In the genomic region with DNA sequence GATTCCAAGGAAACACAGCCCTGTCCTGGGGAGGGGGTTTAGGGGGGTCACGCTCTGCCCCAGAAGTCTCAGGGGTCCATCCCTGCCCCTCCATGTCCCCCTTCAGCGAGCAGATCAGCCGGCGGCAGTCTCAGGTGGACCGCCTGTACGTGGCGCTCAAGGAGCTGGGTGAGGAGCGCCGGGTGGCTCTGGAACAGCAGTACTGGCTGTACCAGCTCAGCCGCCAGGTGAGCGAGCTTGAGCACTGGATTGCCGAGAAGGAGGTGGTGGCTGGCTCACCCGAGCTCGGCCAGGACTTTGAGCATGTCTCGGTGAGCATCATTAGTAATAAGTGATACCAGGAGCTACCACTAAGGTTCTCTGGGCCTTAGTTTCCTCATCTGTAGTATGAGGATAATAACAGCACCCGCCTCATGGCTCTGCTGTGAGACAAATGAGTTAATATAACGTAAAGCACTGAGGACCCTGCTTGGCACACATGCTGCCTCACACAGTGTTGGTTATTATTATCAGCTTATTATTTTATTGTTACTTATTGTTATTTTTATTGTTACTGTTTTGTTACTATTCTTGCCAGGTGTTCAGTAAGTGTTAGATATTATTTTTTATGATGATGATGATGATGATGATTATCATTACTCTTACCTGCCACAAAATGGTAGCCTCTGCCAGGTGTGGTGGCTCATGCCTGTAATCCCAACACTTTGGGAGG, we compare ENCODE assay signal across 15 cellular contexts. TPM values are rescaled to one million over a fixed set of nuclear protein-coding genes. Genes with fewer than 3 reads are reported as not detected.
DNase-seq lines count a peak whose midpoint lies in the region; ATAC-seq and TF ChIP-seq lines count a peak whose summit lies in the region.
"Had no signal": no experiment of that assay in that cellular context is flagged by ENCODE, and none has a peak within 500 bp of the region (broad histone marks: within the 10 kb centered on the region; RNA-seq: fewer than 3 reads in every experiment).

No MANE protein-coding gene starts in this region.

- no peak for TF ChIP-seq CTCF in HEK293 (tag by site-specific recombination; IDR thresholded peaks at IDR 0.05)
- TF ChIP-seq CTCF in glutamatergic neuron (IDR thresholded peaks at IDR 0.05; ENCODE audit: partially characterized antibody, unreplicated experiment): no peak
- no peak for TF ChIP-seq CTCF in RWPE1 (conservative IDR thresholded peaks at IDR 0.05; ENCODE audit: low read depth)

- H3K4me1 Mint-ChIP-seq in glutamatergic neuron (ENCODE audit: low read depth, unreplicated experiment): peaks cover 16% of the 10 kb centered on the region
- H3K4me1 Mint-ChIP-seq: CD14-positive monocyte had no signal

- H3K36me3 Mint-ChIP-seq in glutamatergic neuron (ENCODE audit: unreplicated experiment): peaks cover 20% of the 10 kb centered on the region
- H3K36me3 Mint-ChIP-seq: CD4-positive, alpha-beta memory T cell had no signal

- peaks cover 17% of the 10 kb centered on the region for H3K27me3 Mint-ChIP-seq in glutamatergic neuron (ENCODE audit: unreplicated experiment)

- CTCF ChIA-PET in HEK293 (lab: Yijun Ruan, JAX): interaction anchor here (0.7 to 14.7 kb wide), 6 partner anchors 13 to 78 kb away, joined by 3 to 140 read pairs (median 25); no protein-coding TSS in a partner anchor
- CTCF ChIA-PET in RWPE1 (lab: Yijun Ruan, JAX): interaction anchor here (0.9 to 1.0 kb wide), 2 partner anchors 15 to 37 kb away, joined by 3 read pairs; no protein-coding TSS in a partner anchor

- no peak overlapping the region for H3K4me3 ChIP-seq in HEK293 (ENCODE audit: low read depth, low read length)
- H3K4me3 ChIP-seq: BLaER1, GM12878, GM23248 had no signal

- peak; percentile 18 for DNase-seq in NCI-H146 (lab: John Stamatoyannopoulos, UW)
- no peak for DNase-seq in NCI-H146 treated with DMSO at 0.1 percent for 48 hours (lab: John Stamatoyannopoulos, UW; ENCODE audit: unreplicated experiment)
- DNase-seq in glutamatergic neuron: no peak
- DNase-seq in cerebellar cortex (ENCODE audit: low spot score): no peak
- DNase-seq in RWPE1 (ENCODE audit: low spot score): no peak
- DNase-seq: CD4-positive, alpha-beta memory T cell; DMS79 treated with DMSO at 0.1 percent for 48 hours; GM23248; HCEC 1CT had no signal

- H3K9me3 Mint-ChIP-seq in glutamatergic neuron (ENCODE audit: unreplicated experiment): peaks cover 14% of the 10 kb centered on the region
- H3K9me3 Mint-ChIP-seq: CD4-positive, alpha-beta memory T cell had no signal

- H3K27ac ChIP-seq in HEK293 (ENCODE audit: extremely low read depth, low read depth, low read length): no peak overlapping the region
- H3K27ac ChIP-seq in RWPE1: no peak overlapping the region
- H3K27ac ChIP-seq: 22Rv1, BLaER1, GM23248 had no signal

- no peaks in the 10 kb centered on the region; a peak in 1 of 3 replicates for H3K36me3 ChIP-seq in HEK293 (ENCODE audit: control insufficient read depth in 2 of 2, insufficient read depth in 1 of 2, low read length in 2 of 2)
- H3K36me3 ChIP-seq: BLaER1 had no signal

- peak overlapping the region; percentile 4 for H3K27ac Mint-ChIP-seq in glutamatergic neuron (ENCODE audit: unreplicated experiment)
- H3K27ac Mint-ChIP-seq: CD14-positive monocyte had no signal

- ATAC-seq in GM18861 (IDR thresholded peaks at IDR 0.05; ENCODE audit: unreplicated experiment): no peak
- ATAC-seq: GM12878 had no signal

- peaks cover 2% of the 10 kb centered on the region; the same call in 1 of the 2 replicates for H3K4me1 ChIP-seq in HEK293 (ENCODE audit: control insufficient read depth, insufficient read depth, low read length)

- H3K9me3 ChIP-seq in HEK293 (ENCODE audit: control insufficient read depth, insufficient read depth, low read depth, low read length): no peaks in the 10 kb centered on the region
- H3K9me3 ChIP-seq: BLaER1 had no signal

- H3K4me3 Mint-ChIP-seq in glutamatergic neuron (ENCODE audit: unreplicated experiment): no peak overlapping the region

- POLR2A ChIA-PET in HEK293 (lab: Yijun Ruan, JAX) (interaction anchor here (0.6 to 1.2 kb wide), 3 partner anchors 12 to 251 kb away, joined by 3 read pairs; no protein-coding TSS in a partner anchor), RWPE1 (lab: Yijun Ruan, JAX; ENCODE audit: low non-redundant PET) (interaction anchor here (0.6 kb wide), 1 partner anchor 230 kb away, joined by 6 read pairs; no protein-coding TSS in a partner anchor)

TF ChIP-seq in HEK293, 187 proteins besides CTCF, POLR2A, EP300 and RAD21:
- TF ChIP-seq, protein P1, sequence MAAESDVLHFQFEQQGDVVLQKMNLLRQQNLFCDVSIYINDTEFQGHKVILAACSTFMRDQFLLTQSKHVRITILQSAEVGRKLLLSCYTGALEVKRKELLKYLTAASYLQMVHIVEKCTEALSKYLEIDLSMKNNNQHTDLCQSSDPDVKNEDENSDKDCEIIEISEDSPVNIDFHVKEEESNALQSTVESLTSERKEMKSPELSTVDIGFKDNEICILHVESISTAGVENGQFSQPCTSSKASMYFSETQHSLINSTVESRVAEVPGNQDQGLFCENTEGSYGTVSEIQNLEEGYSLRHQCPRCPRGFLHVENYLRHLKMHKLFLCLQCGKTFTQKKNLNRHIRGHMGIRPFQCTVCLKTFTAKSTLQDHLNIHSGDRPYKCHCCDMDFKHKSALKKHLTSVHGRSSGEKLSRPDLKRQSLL (tag by site-specific recombination; IDR thresholded peaks at IDR 0.05): peak; percentile 20; the same call in 1 of the 2 replicates
- TF ChIP-seq REPIN1 (tag by site-specific recombination; IDR thresholded peaks at IDR 0.05; ENCODE audit: low read depth): peak; percentile 100
- TF ChIP-seq ZBTB1 (tag by site-specific recombination; IDR thresholded peaks at IDR 0.05): no peak

RNA-seq across cellular contexts. Expression of a gene that starts 20.5 kb away (rescaled TPM):
- 170 TPM for total RNA-seq in glutamatergic neuron (ENCODE audit: unreplicated experiment)

RNA-seq across cellular contexts. Expression of a gene that starts 45.0 kb away (rescaled TPM):
- 169 TPM for total RNA-seq in glutamatergic neuron (ENCODE audit: unreplicated experiment)
